In genomic region chr1:235826102-235826854, GRCh38 we compare ENCODE assay signal across 30 cellular contexts. TPM values are rescaled to one million over a fixed set of nuclear protein-coding genes. Genes with fewer than 3 reads are reported as not detected.
DNase-seq lines count a peak whose midpoint lies in the region; ATAC-seq, FAIRE-seq and TF ChIP-seq lines count a peak whose summit lies in the region.
"Had no signal": no experiment of that assay in that cellular context is flagged by ENCODE, and none has a peak within 500 bp of the region (broad histone marks: within the 10 kb centered on the region; RNA-seq: fewer than 3 reads in every experiment).

No MANE protein-coding gene starts in this region.

- H3K36me3 Mint-ChIP-seq in activated naive CD8-positive, alpha-beta T cell = peaks cover 24% of the 10 kb centered on the region
- H3K36me3 Mint-ChIP-seq in activated naive CD8-positive, alpha-beta T cell treated with anti-CD3 and anti-CD28 coated beads for 36 hours = peaks cover 34% of the 10 kb centered on the region
- peaks cover 31% of the 10 kb centered on the region for H3K36me3 Mint-ChIP-seq in activated T-helper 1 cell treated with anti-CD3 and anti-CD28 coated beads, Interleukin-12 subunit alpha, Interleukin-12 subunit beta, Interleukin-2, Interleukin-4 antibody, amounts not matched to agents 30 ng/mL and 10 ng/mL and 1 ng/mL, durations not matched to agents 14 hours and 24 hours and 36 hours (ENCODE audit: low read depth)
- H3K36me3 Mint-ChIP-seq in MCF 10A (ENCODE audit: insufficient read depth, unreplicated experiment) = peaks cover 8% of the 10 kb centered on the region

- no peaks in the 10 kb centered on the region for H3K27me3 Mint-ChIP-seq in activated naive CD8-positive, alpha-beta T cell
- no peaks in the 10 kb centered on the region for H3K27me3 Mint-ChIP-seq in activated naive CD8-positive, alpha-beta T cell treated with anti-CD3 and anti-CD28 coated beads for 36 hours
- no peaks in the 10 kb centered on the region for H3K27me3 Mint-ChIP-seq in activated T-helper 1 cell treated with anti-CD3 and anti-CD28 coated beads, Interleukin-12 subunit alpha, Interleukin-12 subunit beta, Interleukin-2, Interleukin-4 antibody, amounts not matched to agents 30 ng/mL and 10 ng/mL and 1 ng/mL, durations not matched to agents 14 hours and 24 hours and 36 hours (ENCODE audit: insufficient read depth)
- no peaks in the 10 kb centered on the region for H3K27me3 Mint-ChIP-seq in MCF 10A (ENCODE audit: insufficient read depth, unreplicated experiment)
- H3K27me3 Mint-ChIP-seq: CD4-positive, alpha-beta memory T cell; IgD-negative memory B cell had no signal

- intact Hi-C loops in activated T-helper 1 cell treated with anti-CD3 and anti-CD28 coated beads, Interleukin-12 subunit alpha, Interleukin-12 subunit beta, Interleukin-2, Interleukin-4 antibody, amounts not matched to agents 30 ng/mL and 10 ng/mL and 1 ng/mL, durations not matched to agents 14 hours and 24 hours and 36 hours (cut with micrococcal nuclease) = no loop called here
- intact Hi-C loops in HepG2 (cut with micrococcal nuclease; ENCODE audit: unreplicated experiment) (no loop called here), MCF 10A (cut with micrococcal nuclease) (no loop called here)

- no peak for TF ChIP-seq POLR2A in HepG2 (IDR thresholded peaks at IDR 0.05; ENCODE audit: insufficient read depth in 1 of 2, low read depth in 2 of 2, low read length in 2 of 2)

- DNase-seq in activated naive CD8-positive, alpha-beta T cell treated with anti-CD3 and anti-CD28 coated beads for 36 hours = no peak
- DNase-seq in activated T-helper 1 cell treated with anti-CD3 and anti-CD28 coated beads, Interleukin-12 subunit alpha, Interleukin-12 subunit beta, Interleukin-2, Interleukin-4 antibody, amounts not matched to agents 30 ng/mL and 10 ng/mL and 1 ng/mL, durations not matched to agents 14 hours and 24 hours and 36 hours (ENCODE audit: low spot score) = no peak
- DNase-seq in HepG2 (ENCODE audit: low spot score) (peak; percentile 58), hepatocyte (ENCODE audit: low spot score) (no peak), MCF 10A (ENCODE audit: unreplicated experiment) (no peak)
- DNase-seq: 8988T; ACHN; CD4-positive, alpha-beta memory T cell; COR-L47; DMS 273 treated with DMSO at 0.1 percent for 48 hours; DMS79; EL; GDM1; HCEC 1CT; NCI-H1092; NCI-H1417 treated with DMSO at 0.1 percent for 48 hours; NCI-H1694 treated with DMSO at 0.1 percent for 48 hours; NCI-H2081; NCI-H2227 treated with DMSO at 0.1 percent for 48 hours; NCI-H69; SHP77 had no signal

- WGBS in HepG2 (ENCODE audit: low lambda C conversion rate) = 25% methylated on average over 2 of the region's 2 CpGs
- 85% methylated on average over 2 of the region's 2 CpGs for WGBS in hepatocyte (ENCODE audit: low lambda C conversion rate, missing lambda C conversion rate)

- H3K36me3 ChIP-seq in HepG2 (replicated peaks in 1 of 2; ENCODE audit: control insufficient read depth in 1 of 2, insufficient read depth in 2 of 2, low read length in 2 of 2) = no peaks in the 10 kb centered on the region
- H3K36me3 ChIP-seq in hepatocyte (replicated peaks; ENCODE audit: insufficient read depth, low read depth) = no peaks in the 10 kb centered on the region

- BruUV-seq in HepG2 (replicated peaks; lab: Mats Ljungman, UMichigan) (no TSS peak), MCF 10A (replicated peaks; lab: Mats Ljungman, UMichigan) (no TSS peak)

- no peaks in the 10 kb centered on the region for H4K20me1 ChIP-seq in HepG2 (ENCODE audit: insufficient read depth, low read length)
- no peaks in the 10 kb centered on the region for H4K20me1 ChIP-seq in hepatocyte (ENCODE audit: insufficient read depth, poor library complexity, severe bottlenecking)

- POLR2A ChIA-PET in HepG2 (lab: Yijun Ruan, JAX) = no interaction called here
- POLR2A ChIA-PET in MCF 10A (lab: Yijun Ruan, JAX) = interaction anchor here (0.6 to 1.2 kb wide), 2 partner anchors 39 to 50 kb away, joined by 3 read pairs; no protein-coding TSS in a partner anchor

- ATAC-seq in HepG2 = peak; percentile 66
- no peak for ATAC-seq in HG03442 (IDR thresholded peaks at IDR 0.05; ENCODE audit: unreplicated experiment)
- ATAC-seq: Panc1 had no signal

- TF ChIP-seq RAD21 in HepG2 (CRISPR knock-in tag; IDR thresholded peaks at IDR 0.05) = no peak

- H3K79me2 ChIP-seq in HepG2 (ENCODE audit: insufficient read depth, low read length) = no peaks in the 10 kb centered on the region
- H3K79me2 ChIP-seq in hepatocyte = no peaks in the 10 kb centered on the region

- no peak overlapping the region for H3K4me3 Mint-ChIP-seq in activated naive CD8-positive, alpha-beta T cell
- no peak overlapping the region for H3K4me3 Mint-ChIP-seq in activated naive CD8-positive, alpha-beta T cell treated with anti-CD3 and anti-CD28 coated beads for 36 hours
- no peak overlapping the region for H3K4me3 Mint-ChIP-seq in activated T-helper 1 cell treated with anti-CD3 and anti-CD28 coated beads, Interleukin-12 subunit alpha, Interleukin-12 subunit beta, Interleukin-2, Interleukin-4 antibody, amounts not matched to agents 30 ng/mL and 10 ng/mL and 1 ng/mL, durations not matched to agents 14 hours and 24 hours and 36 hours
- no peak overlapping the region for H3K4me3 Mint-ChIP-seq in MCF 10A (ENCODE audit: unreplicated experiment)
- H3K4me3 Mint-ChIP-seq: CD4-positive, alpha-beta memory T cell; IgD-negative memory B cell had no signal

- H3K4me1 ChIP-seq in HepG2 (ENCODE audit: insufficient read depth, low read length) = peaks cover 44% of the 10 kb centered on the region
- H3K4me1 ChIP-seq in hepatocyte (ENCODE audit: insufficient read depth) = no peaks in the 10 kb centered on the region

- H3K4me3 ChIP-seq in HepG2 (replicated peaks in 1 of 3; ENCODE audit: insufficient read depth in 1 of 3, low read depth in 2 of 3, low read length in 3 of 3) (no peak overlapping the region), hepatocyte (no peak overlapping the region)

- H3K9me3 Mint-ChIP-seq in activated naive CD8-positive, alpha-beta T cell (ENCODE audit: low read depth) = no peaks in the 10 kb centered on the region
- H3K9me3 Mint-ChIP-seq in activated naive CD8-positive, alpha-beta T cell treated with anti-CD3 and anti-CD28 coated beads for 36 hours = no peaks in the 10 kb centered on the region
- H3K9me3 Mint-ChIP-seq in activated T-helper 1 cell treated with anti-CD3 and anti-CD28 coated beads, Interleukin-12 subunit alpha, Interleukin-12 subunit beta, Interleukin-2, Interleukin-4 antibody, amounts not matched to agents 30 ng/mL and 10 ng/mL and 1 ng/mL, durations not matched to agents 14 hours and 24 hours and 36 hours = no peaks in the 10 kb centered on the region
- H3K9me3 Mint-ChIP-seq in MCF 10A (ENCODE audit: unreplicated experiment) = no peaks in the 10 kb centered on the region
- H3K9me3 Mint-ChIP-seq: CD4-positive, alpha-beta memory T cell; IgD-negative memory B cell had no signal

- H3K27ac Mint-ChIP-seq in activated naive CD8-positive, alpha-beta T cell = peak overlapping the region; percentile 41
- no peak overlapping the region for H3K27ac Mint-ChIP-seq in activated naive CD8-positive, alpha-beta T cell treated with anti-CD3 and anti-CD28 coated beads for 36 hours
- H3K27ac Mint-ChIP-seq in activated T-helper 1 cell treated with anti-CD3 and anti-CD28 coated beads, Interleukin-12 subunit alpha, Interleukin-12 subunit beta, Interleukin-2, Interleukin-4 antibody, amounts not matched to agents 30 ng/mL and 10 ng/mL and 1 ng/mL, durations not matched to agents 14 hours and 24 hours and 36 hours = peak overlapping the region; percentile 26
- H3K27ac Mint-ChIP-seq in MCF 10A (ENCODE audit: low read depth, unreplicated experiment) = no peak overlapping the region
- H3K27ac Mint-ChIP-seq: IgD-negative memory B cell had no signal

- in situ Hi-C loops in HepG2 (cut with HindIII; ENCODE audit: extremely low pct_ligation_motif_present, low pct_unique_long_range_greater_than_20kb) = no loop called here

- H3K9me3 ChIP-seq in HepG2 (ENCODE audit: low read length) = no peaks in the 10 kb centered on the region
- no peaks in the 10 kb centered on the region for H3K9me3 ChIP-seq in hepatocyte (ENCODE audit: low read depth)

- H2AFZ ChIP-seq in HepG2 (ENCODE audit: low read length) = no peak overlapping the region
- H2AFZ ChIP-seq in hepatocyte = no peak overlapping the region

- H3K9me2 ChIP-seq in hepatocyte (replicated peaks; ENCODE audit: insufficient read depth) = no peaks in the 10 kb centered on the region

- H3K4me2 ChIP-seq in HepG2 (ENCODE audit: low read depth, low read length) (peak overlapping the region; percentile 38), hepatocyte (no peak overlapping the region)
- H3K4me2 ChIP-seq: KMS-11 had no signal

- TF ChIP-seq CTCF in HepG2 (CRISPR knock-in tag; IDR thresholded peaks at IDR 0.05) (no peak), hepatocyte (IDR thresholded peaks at IDR 0.05; ENCODE audit: poor library complexity) (no peak), MCF 10A (IDR thresholded peaks at IDR 0.05; ENCODE audit: unreplicated experiment) (no peak)

- TF ChIP-seq EP300 in HepG2 (IDR thresholded peaks at IDR 0.05; ENCODE audit: low read depth in 2 of 2, low read length in 2 of 2) (peak in 1 of 2 experiments; percentile 59; a peak in 2 of 4 replicates), HepG2 (CRISPR knock-in tag; IDR thresholded peaks at IDR 0.05; ENCODE audit: borderline replicate concordance) (no peak)

- H3K27me3 ChIP-seq in HepG2 (ENCODE audit: control insufficient read depth in 1 of 2, insufficient read depth in 2 of 2, low read length in 2 of 2) = no peaks in the 10 kb centered on the region
- H3K27me3 ChIP-seq in hepatocyte = no peaks in the 10 kb centered on the region

- peaks cover 16% of the 10 kb centered on the region for H3K4me1 Mint-ChIP-seq in activated naive CD8-positive, alpha-beta T cell (ENCODE audit: low read depth)
- H3K4me1 Mint-ChIP-seq in activated naive CD8-positive, alpha-beta T cell treated with anti-CD3 and anti-CD28 coated beads for 36 hours = peaks cover 9% of the 10 kb centered on the region
- peaks cover 12% of the 10 kb centered on the region for H3K4me1 Mint-ChIP-seq in activated T-helper 1 cell treated with anti-CD3 and anti-CD28 coated beads, Interleukin-12 subunit alpha, Interleukin-12 subunit beta, Interleukin-2, Interleukin-4 antibody, amounts not matched to agents 30 ng/mL and 10 ng/mL and 1 ng/mL, durations not matched to agents 14 hours and 24 hours and 36 hours (ENCODE audit: low read depth)
- peaks cover 13% of the 10 kb centered on the region for H3K4me1 Mint-ChIP-seq in MCF 10A (ENCODE audit: insufficient read depth, unreplicated experiment)

- H3K9ac ChIP-seq in HepG2 (ENCODE audit: insufficient read depth, low read depth, low read length) = no peak overlapping the region
- H3K9ac ChIP-seq: KMS-11 had no signal

- H3K27ac ChIP-seq in HepG2 (ENCODE audit: extremely low read length, insufficient read depth, low read length) (peak overlapping the region; percentile 2), hepatocyte (no peak overlapping the region)
- H3K27ac ChIP-seq: KMS-11, RWPE1 had no signal

- CTCF ChIA-PET in HepG2 (lab: Yijun Ruan, JAX; ENCODE audit: low intra/inter-chr PET ratio, low total read pairs) (no interaction called here), MCF 10A (lab: Yijun Ruan, JAX) (interaction anchor here (0.6 to 1.4 kb wide), 8 partner anchors 11 to 374 kb away, joined by 3 to 6 read pairs (median 4); no protein-coding TSS in a partner anchor)

- FAIRE-seq in HepG2 (lab: Jason Lieb, UNC) = no peak
- FAIRE-seq: GM12891, GM19239, H1 had no signal

RNA-seq across cellular contexts. Expression of gene LYST, which starts 40.4 kb away (rescaled TPM):
- total RNA-seq in activated naive CD8-positive, alpha-beta T cell treated with anti-CD3 and anti-CD28 coated beads for 36 hours = 10 to 100 TPM; 63.8 to 76.2 TPM
- 144 and 145 TPM in 2 replicates for total RNA-seq in activated T-helper 1 cell treated with anti-CD3 and anti-CD28 coated beads, Interleukin-12 subunit alpha, Interleukin-12 subunit beta, Interleukin-2, Interleukin-4 antibody, amounts not matched to agents 30 ng/mL and 10 ng/mL and 1 ng/mL, durations not matched to agents 14 hours and 24 hours and 36 hours
- total RNA-seq in HepG2 (2016; rRNA removed; fragmentation: Illumina TruSeq; extraction: Trizol) (2.5 and 2.7 TPM in 2 replicates), hepatocyte (6.1 and 6.2 TPM in 2 replicates), MCF 10A (2022) (23.9 and 37.4 TPM in 2 replicates)
- total RNA-seq in HepG2 (2016; cell fraction: cytosol; rRNA removed; fragmentation: Illumina TruSeq; extraction: Trizol; ENCODE audit: low read depth) = 2.5 and 2.8 TPM in 2 replicates
- 2.8 and 3.0 TPM in 2 replicates for total RNA-seq in HepG2 (2016; cell fraction: insoluble cytoplasmic fraction; rRNA removed; fragmentation: Illumina TruSeq; extraction: Trizol)
- 1.3 and 1.6 TPM in 2 replicates for total RNA-seq in HepG2 (2016; cell fraction: membrane; rRNA removed; fragmentation: Illumina TruSeq; extraction: Trizol)
- total RNA-seq in HepG2 (2016; cell fraction: nucleus; rRNA removed; fragmentation: Illumina TruSeq; extraction: Trizol) = 5.8 and 6.4 TPM in 2 replicates
- polyA plus RNA-seq in HepG2 (2011; rRNA removed) (0.91 and 1.3 TPM in 2 replicates), hepatocyte (3.0 and 3.5 TPM in 2 replicates)
- polyA plus RNA-seq in HepG2 (2011; cell fraction: cytosol; rRNA removed) = 0.55 and 1.0 TPM in 2 replicates
- polyA plus RNA-seq in HepG2 (2011; cell fraction: nucleus; rRNA removed) = 1.5 and 1.6 TPM in 2 replicates
- 0.80 and 0.81 TPM in 2 replicates for polyA plus RNA-seq in HepG2 (2012)
- polyA plus RNA-seq in HepG2 (2016; cell fraction: cytosol; fragmentation: Illumina TruSeq; extraction: Trizol; ENCODE audit: low read depth) = 2.1 and 2.9 TPM in 2 replicates
- 2.1 and 2.2 TPM in 2 replicates for polyA plus RNA-seq in HepG2 (2016; cell fraction: insoluble cytoplasmic fraction; fragmentation: Illumina TruSeq; extraction: Trizol; ENCODE audit: low read depth)
- polyA plus RNA-seq in HepG2 (2016; cell fraction: membrane; fragmentation: Illumina TruSeq; extraction: Trizol; ENCODE audit: low read depth) = 1.7 and 1.8 TPM in 2 replicates
- 3.3 and 5.1 TPM in 2 replicates for polyA plus RNA-seq in HepG2 (2016; cell fraction: nucleus; fragmentation: Illumina TruSeq; extraction: Trizol; ENCODE audit: insufficient read depth, low read depth)
- 1.4 and 4.8 TPM in 2 replicates for polyA minus RNA-seq in HepG2 (2011; rRNA and poly(A)+ RNA removed; ENCODE audit: low replicate concordance)
- polyA minus RNA-seq in HepG2 (2011; cell fraction: cytosol; rRNA and poly(A)+ RNA removed) = 2.0 and 2.5 TPM in 2 replicates
- 7.7 and 8.7 TPM in 2 replicates for polyA minus RNA-seq in HepG2 (2011; cell fraction: nucleus; rRNA and poly(A)+ RNA removed)

Comparison
In these comparisons a context has a peak if more than half of its experiments do, and no peak if none do; other contexts are left out.
1. H3K27ac Mint-ChIP-seq: peak in activated naive CD8-positive, alpha-beta T cell (single experiment) and activated T-helper 1 cell treated with anti-CD3 and anti-CD28 coated beads, Interleukin-12 subunit alpha, Interleukin-12 subunit beta, Interleukin-2, Interleukin-4 antibody, amounts not matched to agents 30 ng/mL and 10 ng/mL and 1 ng/mL, durations not matched to agents 14 hours and 24 hours and 36 hours (single experiment); none in activated naive CD8-positive, alpha-beta T cell treated with anti-CD3 and anti-CD28 coated beads for 36 hours (single experiment) and MCF 10A (single experiment).